ENCODE assay signal across 26 cellular contexts in genomic region chr7:152883858-152884257, GRCh38.
A peak's percentile ranks its signal among the peaks of the same experiment; 100 is the strongest.
DNase-seq lines count a peak whose midpoint lies in the region; FAIRE-seq and TF ChIP-seq lines count a peak whose summit lies in the region.
"Had no signal": no experiment of that assay in that cellular context is flagged by ENCODE, and none has a peak within 500 bp of the region (broad histone marks: within the 10 kb centered on the region; RNA-seq: fewer than 3 reads in every experiment).

No MANE protein-coding gene starts in this region.

- TF ChIP-seq POLR2A in H1 (IDR thresholded peaks at IDR 0.05; ENCODE audit: control extremely low read depth in 1 of 2, low read depth in 2 of 2, low read length in 2 of 2): no peak

- no peak overlapping the region for H3K23ac ChIP-seq in H1 (ENCODE audit: insufficient read length)

- H3K79me2 ChIP-seq in H1 (ENCODE audit: control insufficient read depth in 1 of 2, insufficient read depth in 2 of 2, low read length in 2 of 2): no peaks in the 10 kb centered on the region

- H3K4me2 ChIP-seq in H1 (ENCODE audit: insufficient read depth in 1 of 2, low read depth in 2 of 2, low read length in 2 of 2): no peak overlapping the region
- H3K4me2 ChIP-seq: PC-9 had no signal

- H2AFZ ChIP-seq in H1 (ENCODE audit: low read length): no peak overlapping the region
- H2AFZ ChIP-seq: PC-9 had no signal

- H3K36me3 Mint-ChIP-seq in nephron progenitor cell (ENCODE audit: low read depth): peaks cover 8% of the 10 kb centered on the region
- H3K36me3 Mint-ChIP-seq: CD14-positive monocyte had no signal

- no peak overlapping the region; the same call in 1 of the 2 replicates for H4K8ac ChIP-seq in H1 (ENCODE audit: extremely low read depth, insufficient read depth, low read length)

- H3K4ac ChIP-seq in H1 (replicated peaks; ENCODE audit: insufficient read length, low read depth, low read length): no peak overlapping the region

- H3K4me1 ChIP-seq in H1 (replicated peaks in 1 of 4; ENCODE audit: control insufficient read depth in 3 of 4, insufficient read depth in 4 of 4, low read length in 3 of 4): peaks cover 0 to 7% (median 1%) of the 10 kb centered on the region in 4 experiments; a peak in 2 of 7 replicates
- H3K4me1 ChIP-seq: BE2C, SJCRH30 had no signal

- DNase-seq in activated effector memory CD4-positive, alpha-beta T cell treated with anti-CD3 and anti-CD28 coated beads, Interleukin-2, amount 50 U/mL, for 16 hours: peak; percentile 41
- DNase-seq in activated effector memory CD4-positive, alpha-beta T cell treated with Interleukin-2 at 50 U/mL for 16 hours: no peak
- DNase-seq in H1 (ENCODE audit: low read depth in 1 of 2, low spot score in 2 of 2) (peak in 1 of 2 experiments; percentile 43), nephron progenitor cell (no peak), NCI-H1694 treated with DMSO at 0.1 percent for 48 hours (lab: John Stamatoyannopoulos, UW) (no peak), SW 1271 (lab: John Stamatoyannopoulos, UW) (no peak)
- no peak for DNase-seq in stimulated activated CD4-positive, alpha-beta T cell treated with anti-CD3 and anti-CD28 coated beads, Interleukin-4, amount 100 ng/mL, for 24 hours
- DNase-seq: 8988T; ACHN; BE2C; Calu3; CD8-positive, alpha-beta memory T cell; DMS79 treated with DMSO at 0.1 percent for 48 hours; Kasumi-1; NCI-H1092 treated with DMSO at 0.1 percent for 48 hours; NCI-H1436; NCI-H187 treated with DMSO at 0.1 percent for 48 hours; NCI-H446 treated with DMSO at 0.1 percent for 48 hours; NCI-H82; NK-92 treated with Interleukin-12 subunit alpha and Interleukin-12 subunit beta, amount 100 ng/mL, for 24 hours; PC-9; SJCRH30 had no signal

- H4K91ac ChIP-seq in H1 (replicated peaks; ENCODE audit: insufficient read length, low read length): no peak overlapping the region

- H2BK15ac ChIP-seq in H1 (ENCODE audit: low read length): no peak overlapping the region

- peak overlapping the region; percentile 50 for H3K27ac Mint-ChIP-seq in nephron progenitor cell
- H3K27ac Mint-ChIP-seq: CD14-positive monocyte; CD8-positive, alpha-beta memory T cell had no signal

- no peak overlapping the region for H2AK5ac ChIP-seq in H1 (ENCODE audit: low read depth, low read length)

- no peak for TF ChIP-seq EP300 in H1 (IDR thresholded peaks at IDR 0.05; ENCODE audit: borderline replicate concordance in 1 of 2, low read depth in 2 of 2, low read length in 2 of 2)

- H3K4me3 ChIP-seq in H1 (ENCODE audit: extremely low read depth in 1 of 4, insufficient read depth in 2 of 4, low read depth in 3 of 4, low read length in 4 of 4): no peak overlapping the region
- H3K4me3 ChIP-seq: K562, PC-9, SJCRH30 had no signal

- no peaks in the 10 kb centered on the region for H3K23me2 ChIP-seq in H1 (ENCODE audit: low read depth, low read length)

- H3K9ac ChIP-seq in H1 (replicated peaks in 1 of 4; ENCODE audit: extremely low read depth in 1 of 4, low read depth in 3 of 4, low read length in 3 of 4): no peak overlapping the region

- 83% methylated on average over 8 of the region's 8 CpGs; no CpG with 5 or more reads in 1 of the 2 experiments for WGBS in H1 (ENCODE audit: extremely low coverage in 1 of 2, insufficient coverage in 1 of 2, insufficient read length in 1 of 2, insufficient replicate concordance in 2 of 2, low coverage in 1 of 2, low lambda C conversion rate in 2 of 2, missing lambda C conversion rate in 1 of 2), 2 experiments

- no peak overlapping the region for H3K18ac ChIP-seq in H1 (ENCODE audit: extremely low read depth, low read length)

- no peaks in the 10 kb centered on the region; the same call in 1 of the 2 replicates for H3K79me1 ChIP-seq in H1 (ENCODE audit: low read depth, low read length)

- POLR2A ChIA-PET in H1 (lab: Charles Lee; ENCODE audit: partially characterized antibody): no interaction called here

- no peak overlapping the region; the same call in 1 of the 2 replicates for H2BK12ac ChIP-seq in H1 (ENCODE audit: low read depth, low read length)

- H3K27me3 Mint-ChIP-seq in nephron progenitor cell (ENCODE audit: low read depth, poor library complexity): peaks cover 3% of the 10 kb centered on the region
- H3K27me3 Mint-ChIP-seq: CD8-positive, alpha-beta memory T cell had no signal

- H3K56ac ChIP-seq in H1 (replicated peaks; ENCODE audit: insufficient read length, low read depth, low read length): no peak overlapping the region

- TF ChIP-seq RAD21 in H1 (IDR thresholded peaks at IDR 0.05 in 1 of 2, conservative IDR thresholded peaks at IDR 0.05 in 1 of 2; ENCODE audit: low read depth in 2 of 2, low read length in 2 of 2): no peak

- H3K27me3 ChIP-seq in H1 (replicated peaks in 1 of 4; ENCODE audit: control insufficient read depth in 3 of 4, extremely low read depth in 1 of 4, insufficient read depth in 3 of 4, low read length in 3 of 4): no peaks in the 10 kb centered on the region
- H3K27me3 ChIP-seq: BE2C, SJCRH30 had no signal

- peaks cover 13% of the 10 kb centered on the region for H3K9me3 Mint-ChIP-seq in nephron progenitor cell

- no peak overlapping the region for H3K4me3 Mint-ChIP-seq in nephron progenitor cell
- H3K4me3 Mint-ChIP-seq: CD14-positive monocyte had no signal

- no peaks in the 10 kb centered on the region for H3K36me3 ChIP-seq in H1 (ENCODE audit: control insufficient read depth in 2 of 4, insufficient read depth in 4 of 4, low read length in 3 of 4)
- H3K36me3 ChIP-seq: BE2C, SJCRH30 had no signal

- H4K20me1 ChIP-seq in H1 (replicated peaks in 1 of 2; ENCODE audit: control insufficient read depth in 1 of 2, insufficient read depth in 2 of 2, low read length in 2 of 2): no peaks in the 10 kb centered on the region

- H2BK5ac ChIP-seq in H1 (ENCODE audit: low read depth, low read length): no peak overlapping the region

- TF ChIP-seq CTCF in H1 (IDR thresholded peaks at IDR 0.05; ENCODE audit: control extremely low read depth in 1 of 3, insufficient read depth in 1 of 3, low read depth in 1 of 3, low read length in 3 of 3): no peak
- TF ChIP-seq CTCF in nephron progenitor cell (IDR thresholded peaks at IDR 0.05): no peak

- no peak overlapping the region for H2BK120ac ChIP-seq in H1 (replicated peaks; ENCODE audit: low read depth, low read length)

- no peak overlapping the region for H4K5ac ChIP-seq in H1 (ENCODE audit: insufficient read length, low read depth, low read length)

- CTCF ChIA-PET in H1 (lab: Charles Lee; ENCODE audit: partially characterized antibody): interaction anchor here (0.8 kb wide), 1 partner anchor 11 kb away, joined by 3 read pairs; no protein-coding TSS in a partner anchor

- 0 out of 2 replicates have a peak overlapping the region, but pooled peaks have one; percentile 25 for H2BK20ac ChIP-seq in H1 (ENCODE audit: low read length)

- FAIRE-seq in H1 (lab: Jason Lieb, UNC): no peak
- FAIRE-seq: GM12892, H54, K562 had no signal

- H3K4me1 Mint-ChIP-seq in nephron progenitor cell: peaks cover 10% of the 10 kb centered on the region
- H3K4me1 Mint-ChIP-seq: CD14-positive monocyte; CD8-positive, alpha-beta memory T cell had no signal

- peak overlapping the region; percentile 77 for H3K14ac ChIP-seq in H1 (ENCODE audit: insufficient read length)

- no peak overlapping the region for H3K27ac ChIP-seq in H1 (ENCODE audit: low read depth, low read length)
- H3K27ac ChIP-seq: PC-9, SJCRH30 had no signal

- no peaks in the 10 kb centered on the region for H3K9me3 ChIP-seq in H1 (ENCODE audit: insufficient read depth in 2 of 2, low read depth in 1 of 2, low read length in 1 of 2)
- H3K9me3 ChIP-seq: BE2C, SJCRH30 had no signal

TF ChIP-seq in H1, 55 proteins besides CTCF, POLR2A, EP300 and RAD21:
- no peak for TF ChIP-seq CHD2 (IDR thresholded peaks at IDR 0.05; ENCODE audit: low read length)
- TF ChIP-seq GABPA (IDR thresholded peaks at IDR 0.05; ENCODE audit: borderline replicate concordance, insufficient read depth, low read length): no peak
- TF ChIP-seq MAFK (IDR thresholded peaks at IDR 0.05; ENCODE audit: low read depth, low read length): no peak
